8 cellular contexts compared by ENCODE assay signal in genomic region chr17:49880291-49881053, GRCh38. TPM values are rescaled to one million over a fixed set of nuclear protein-coding genes. Genes with fewer than 3 reads are reported as not detected.
DNase-seq lines count a peak whose midpoint lies in the region; ATAC-seq and TF ChIP-seq lines count a peak whose summit lies in the region.

No MANE protein-coding gene starts in this region.

- CTCF ChIA-PET in HEK293 (lab: Yijun Ruan, JAX) = interaction anchor here (0.5 to 3.7 kb wide), 36 partner anchors 8 to 1166 kb away, joined by 3 to 122 read pairs (median 4); partner anchors contain the start of genes DLX3 and SLC35B1

- no peak for ATAC-seq in GM18511 (IDR thresholded peaks at IDR 0.05; ENCODE audit: unreplicated experiment)

- H3K27ac ChIP-seq in HEK293 (ENCODE audit: extremely low read depth, low read depth, low read length) = no peak overlapping the region

- H3K36me3 ChIP-seq in HEK293 (ENCODE audit: control insufficient read depth in 2 of 2, insufficient read depth in 1 of 2, low read length in 2 of 2) = no peaks in the 10 kb centered on the region

- no peaks in the 10 kb centered on the region for H3K9me3 ChIP-seq in HEK293 (ENCODE audit: control insufficient read depth, insufficient read depth, low read depth, low read length)

- no peak for TF ChIP-seq POLR2A in lower leg skin (IDR thresholded peaks at IDR 0.05)

- intact Hi-C loops in lower leg skin (cut with DNase I; ENCODE audit: low total_unique reads) = loop anchor here (5.0 kb wide), 1 partner anchor 117 kb away; the partner anchor contains the start of gene DLX3

- H3K4me3 ChIP-seq in HEK293 (ENCODE audit: low read depth, low read length) (peak overlapping the region; percentile 21), lower leg skin (ENCODE audit: low read depth, poor library complexity, severe bottlenecking) (no peak overlapping the region)

- POLR2A ChIA-PET in HEK293 (lab: Yijun Ruan, JAX) = interaction anchor here (2.0 kb wide), 1 partner anchor 114 kb away, joined by 5 read pairs; the partner anchor contains the start of gene DLX3

- DNase-seq in DMS114 treated with DMSO at 0.1 percent for 48 hours (lab: John Stamatoyannopoulos, UW; ENCODE audit: unreplicated experiment) (peak; percentile 48), NCI-H526 (lab: John Stamatoyannopoulos, UW) (peak; percentile 51 to 89), dermis blood vessel endothelial cell (peak; percentile 76), lower leg skin (ENCODE audit: low spot score in 2 of 2) (peak; percentile 46 to 94)
- DNase-seq in activated CD4-positive, alpha-beta T cell treated with anti-CD3 and anti-CD28 coated beads, Interleukin-2, amount 50 U/mL, for 4 hours = peak; percentile 62 to 63
- peak; percentile 53 to 69 (median 58) for DNase-seq in stimulated activated CD4-positive, alpha-beta T cell treated with anti-CD3 and anti-CD28 coated beads, TNF-alpha, amount 100 ng/mL, for 48 hours (ENCODE audit: low read depth in 3 of 3)

- TF ChIP-seq CTCF in HEK293 (tag by site-specific recombination; IDR thresholded peaks at IDR 0.05) = peak; percentile 76
- peak in 2 of 3 donors; percentile 83 to 91 for TF ChIP-seq CTCF in lower leg skin (IDR thresholded peaks at IDR 0.05)

- peaks cover 5% of the 10 kb centered on the region; the same call in 1 of the 2 replicates for H3K4me1 ChIP-seq in HEK293 (ENCODE audit: control insufficient read depth, insufficient read depth, low read length)

- 9 to 12% methylated on average over 31 to 41 of the region's 41 CpGs for WGBS in lower leg skin, 2 donors

TF ChIP-seq in HEK293, 187 proteins besides CTCF, POLR2A, EP300 and RAD21:
- TF ChIP-seq SP3 (tag by site-specific recombination; IDR thresholded peaks at IDR 0.05) (0 out of 2 replicates have a peak, but pooled peaks have one; percentile 8), ZNF660 (tag by site-specific recombination; IDR thresholded peaks at IDR 0.05) (peak; percentile 38; the same call in 1 of the 2 replicates), ZNF561 (tag by site-specific recombination; IDR thresholded peaks at IDR 0.05; ENCODE audit: borderline replicate concordance) (0 out of 2 replicates have a peak, but pooled peaks have one; percentile 37), ZEB2 (tag by site-specific recombination; IDR thresholded peaks at IDR 0.05) (peak; percentile 69), ZNF621 (tag by site-specific recombination; IDR thresholded peaks at IDR 0.05) (no peak), SP2 (tag by site-specific recombination; IDR thresholded peaks at IDR 0.05) (peak; percentile 31), ZNF549 (tag by site-specific recombination; IDR thresholded peaks at IDR 0.05) (no peak), ZNF654 (tag by site-specific recombination; IDR thresholded peaks at IDR 0.05; ENCODE audit: low read depth) (peak; percentile 47; the same call in 1 of the 2 replicates), ZBTB26 (tag by site-specific recombination; optimal IDR thresholded peaks at IDR 0.05) (peak; percentile 11), SP7 (tag by site-specific recombination; IDR thresholded peaks at IDR 0.05) (0 out of 2 replicates have a peak, but pooled peaks have one; percentile 44), GLIS1 (tag by site-specific recombination; IDR thresholded peaks at IDR 0.05) (peak; percentile 38; the same call in 1 of the 2 replicates), ZNF133 (tag by site-specific recombination; IDR thresholded peaks at IDR 0.05) (peak; percentile 63; the same call in 1 of the 2 replicates), ZNF335 (tag by site-specific recombination; conservative IDR thresholded peaks at IDR 0.05) (peak; percentile 91), ZNF560 (tag by site-specific recombination; IDR thresholded peaks at IDR 0.05; ENCODE audit: borderline replicate concordance) (no peak), GLIS2 (tag by site-specific recombination; IDR thresholded peaks at IDR 0.05) (no peak), TSHZ1 (tag by site-specific recombination; IDR thresholded peaks at IDR 0.05; ENCODE audit: borderline replicate concordance) (no peak)
- TF ChIP-seq, protein P1, sequence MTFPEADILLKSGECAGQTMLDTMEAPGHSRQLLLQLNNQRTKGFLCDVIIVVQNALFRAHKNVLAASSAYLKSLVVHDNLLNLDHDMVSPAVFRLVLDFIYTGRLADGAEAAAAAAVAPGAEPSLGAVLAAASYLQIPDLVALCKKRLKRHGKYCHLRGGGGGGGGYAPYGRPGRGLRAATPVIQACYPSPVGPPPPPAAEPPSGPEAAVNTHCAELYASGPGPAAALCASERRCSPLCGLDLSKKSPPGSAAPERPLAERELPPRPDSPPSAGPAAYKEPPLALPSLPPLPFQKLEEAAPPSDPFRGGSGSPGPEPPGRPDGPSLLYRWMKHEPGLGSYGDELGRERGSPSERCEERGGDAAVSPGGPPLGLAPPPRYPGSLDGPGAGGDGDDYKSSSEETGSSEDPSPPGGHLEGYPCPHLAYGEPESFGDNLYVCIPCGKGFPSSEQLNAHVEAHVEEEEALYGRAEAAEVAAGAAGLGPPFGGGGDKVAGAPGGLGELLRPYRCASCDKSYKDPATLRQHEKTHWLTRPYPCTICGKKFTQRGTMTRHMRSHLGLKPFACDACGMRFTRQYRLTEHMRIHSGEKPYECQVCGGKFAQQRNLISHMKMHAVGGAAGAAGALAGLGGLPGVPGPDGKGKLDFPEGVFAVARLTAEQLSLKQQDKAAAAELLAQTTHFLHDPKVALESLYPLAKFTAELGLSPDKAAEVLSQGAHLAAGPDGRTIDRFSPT (tag by site-specific recombination; IDR thresholded peaks at IDR 0.05) = 0 out of 2 replicates have a peak, but pooled peaks have one; percentile 57
- TF ChIP-seq, protein P2, sequence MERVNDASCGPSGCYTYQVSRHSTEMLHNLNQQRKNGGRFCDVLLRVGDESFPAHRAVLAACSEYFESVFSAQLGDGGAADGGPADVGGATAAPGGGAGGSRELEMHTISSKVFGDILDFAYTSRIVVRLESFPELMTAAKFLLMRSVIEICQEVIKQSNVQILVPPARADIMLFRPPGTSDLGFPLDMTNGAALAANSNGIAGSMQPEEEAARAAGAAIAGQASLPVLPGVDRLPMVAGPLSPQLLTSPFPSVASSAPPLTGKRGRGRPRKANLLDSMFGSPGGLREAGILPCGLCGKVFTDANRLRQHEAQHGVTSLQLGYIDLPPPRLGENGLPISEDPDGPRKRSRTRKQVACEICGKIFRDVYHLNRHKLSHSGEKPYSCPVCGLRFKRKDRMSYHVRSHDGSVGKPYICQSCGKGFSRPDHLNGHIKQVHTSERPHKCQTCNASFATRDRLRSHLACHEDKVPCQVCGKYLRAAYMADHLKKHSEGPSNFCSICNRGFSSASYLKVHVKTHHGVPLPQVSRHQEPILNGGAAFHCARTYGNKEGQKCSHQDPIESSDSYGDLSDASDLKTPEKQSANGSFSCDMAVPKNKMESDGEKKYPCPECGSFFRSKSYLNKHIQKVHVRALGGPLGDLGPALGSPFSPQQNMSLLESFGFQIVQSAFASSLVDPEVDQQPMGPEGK (tag by site-specific recombination; IDR thresholded peaks at IDR 0.05) = peak; percentile 66

RNA-seq across cellular contexts. Expression of gene TAC4, which starts 32.6 kb away (rescaled TPM):
- total RNA-seq in dermis blood vessel endothelial cell (not detected in 2 replicates), lower leg skin (not detected)
